1 cellular context compared by ENCODE assay signal in genomic region chr22:20605328-20605727, GRCh38.
TF ChIP-seq lines count a peak whose summit lies in the region.

No MANE protein-coding gene starts in this region.

TF ChIP-seq in K562, 482 proteins besides CTCF, POLR2A, EP300 and RAD21 (continued from another document):
- no peak for TF ChIP-seq ZNF280B (CRISPR knock-in tag; IDR thresholded peaks at IDR 0.05)
- TF ChIP-seq EGR1 (conservative IDR thresholded peaks at IDR 0.05), result no peak
